ENCODE assay signal across 1 cellular context in genomic region chr22:41401781-41402648, GRCh38.
TF ChIP-seq lines count a peak whose summit lies in the region.

No MANE protein-coding gene starts in this region.

TF ChIP-seq in HepG2, 621 proteins besides CTCF, POLR2A, EP300 and RAD21 (continued from another document and continues in another):
- TF ChIP-seq LBX2 (CRISPR knock-in tag; IDR thresholded peaks at IDR 0.05; ENCODE audit: borderline replicate concordance), result 0 out of 2 replicates have a peak, but pooled peaks have one; percentile 30
- TF ChIP-seq ERF (CRISPR knock-in tag; IDR thresholded peaks at IDR 0.05), result no peak
- TF ChIP-seq ZNF382 (CRISPR knock-in tag; IDR thresholded peaks at IDR 0.05; ENCODE audit: borderline replicate concordance), result no peak
- no peak for TF ChIP-seq BRD4 (CRISPR knock-in tag; IDR thresholded peaks at IDR 0.05)
- no peak for TF ChIP-seq JDP2 (CRISPR knock-in tag; IDR thresholded peaks at IDR 0.05; ENCODE audit: borderline replicate concordance)
- TF ChIP-seq NKX3-1 (CRISPR knock-in tag; IDR thresholded peaks at IDR 0.05), result no peak
- no peak for TF ChIP-seq AGO2 (optimal IDR thresholded peaks at IDR 0.05; ENCODE audit: low read depth, low read length)
- no peak for TF ChIP-seq ZSCAN9 (CRISPR knock-in tag; IDR thresholded peaks at IDR 0.05; ENCODE audit: borderline replicate concordance)
- peak; percentile 58 for TF ChIP-seq GATAD2A (CRISPR knock-in tag; IDR thresholded peaks at IDR 0.05)
- TF ChIP-seq ZNF180 (CRISPR knock-in tag; IDR thresholded peaks at IDR 0.05; ENCODE audit: borderline replicate concordance, low read depth), result no peak
- TF ChIP-seq, protein P1, sequence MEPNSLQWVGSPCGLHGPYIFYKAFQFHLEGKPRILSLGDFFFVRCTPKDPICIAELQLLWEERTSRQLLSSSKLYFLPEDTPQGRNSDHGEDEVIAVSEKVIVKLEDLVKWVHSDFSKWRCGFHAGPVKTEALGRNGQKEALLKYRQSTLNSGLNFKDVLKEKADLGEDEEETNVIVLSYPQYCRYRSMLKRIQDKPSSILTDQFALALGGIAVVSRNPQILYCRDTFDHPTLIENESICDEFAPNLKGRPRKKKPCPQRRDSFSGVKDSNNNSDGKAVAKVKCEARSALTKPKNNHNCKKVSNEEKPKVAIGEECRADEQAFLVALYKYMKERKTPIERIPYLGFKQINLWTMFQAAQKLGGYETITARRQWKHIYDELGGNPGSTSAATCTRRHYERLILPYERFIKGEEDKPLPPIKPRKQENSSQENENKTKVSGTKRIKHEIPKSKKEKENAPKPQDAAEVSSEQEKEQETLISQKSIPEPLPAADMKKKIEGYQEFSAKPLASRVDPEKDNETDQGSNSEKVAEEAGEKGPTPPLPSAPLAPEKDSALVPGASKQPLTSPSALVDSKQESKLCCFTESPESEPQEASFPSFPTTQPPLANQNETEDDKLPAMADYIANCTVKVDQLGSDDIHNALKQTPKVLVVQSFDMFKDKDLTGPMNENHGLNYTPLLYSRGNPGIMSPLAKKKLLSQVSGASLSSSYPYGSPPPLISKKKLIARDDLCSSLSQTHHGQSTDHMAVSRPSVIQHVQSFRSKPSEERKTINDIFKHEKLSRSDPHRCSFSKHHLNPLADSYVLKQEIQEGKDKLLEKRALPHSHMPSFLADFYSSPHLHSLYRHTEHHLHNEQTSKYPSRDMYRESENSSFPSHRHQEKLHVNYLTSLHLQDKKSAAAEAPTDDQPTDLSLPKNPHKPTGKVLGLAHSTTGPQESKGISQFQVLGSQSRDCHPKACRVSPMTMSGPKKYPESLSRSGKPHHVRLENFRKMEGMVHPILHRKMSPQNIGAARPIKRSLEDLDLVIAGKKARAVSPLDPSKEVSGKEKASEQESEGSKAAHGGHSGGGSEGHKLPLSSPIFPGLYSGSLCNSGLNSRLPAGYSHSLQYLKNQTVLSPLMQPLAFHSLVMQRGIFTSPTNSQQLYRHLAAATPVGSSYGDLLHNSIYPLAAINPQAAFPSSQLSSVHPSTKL (CRISPR knock-in tag; IDR thresholded peaks at IDR 0.05), result peak; percentile 30; the same call in 1 of the 2 replicates
- no peak for TF ChIP-seq MIER2 (CRISPR knock-in tag; IDR thresholded peaks at IDR 0.05)
- TF ChIP-seq, protein P2, sequence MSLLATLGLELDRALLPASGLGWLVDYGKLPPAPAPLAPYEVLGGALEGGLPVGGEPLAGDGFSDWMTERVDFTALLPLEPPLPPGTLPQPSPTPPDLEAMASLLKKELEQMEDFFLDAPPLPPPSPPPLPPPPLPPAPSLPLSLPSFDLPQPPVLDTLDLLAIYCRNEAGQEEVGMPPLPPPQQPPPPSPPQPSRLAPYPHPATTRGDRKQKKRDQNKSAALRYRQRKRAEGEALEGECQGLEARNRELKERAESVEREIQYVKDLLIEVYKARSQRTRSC (CRISPR knock-in tag; IDR thresholded peaks at IDR 0.05; ENCODE audit: low read depth), result no peak
- TF ChIP-seq ZNF160 (CRISPR knock-in tag; IDR thresholded peaks at IDR 0.05), result no peak
- TF ChIP-seq ZSCAN30 (CRISPR knock-in tag; IDR thresholded peaks at IDR 0.05), result no peak
- no peak for TF ChIP-seq SNAPC2 (CRISPR knock-in tag; IDR thresholded peaks at IDR 0.05)
- TF ChIP-seq, protein P3, sequence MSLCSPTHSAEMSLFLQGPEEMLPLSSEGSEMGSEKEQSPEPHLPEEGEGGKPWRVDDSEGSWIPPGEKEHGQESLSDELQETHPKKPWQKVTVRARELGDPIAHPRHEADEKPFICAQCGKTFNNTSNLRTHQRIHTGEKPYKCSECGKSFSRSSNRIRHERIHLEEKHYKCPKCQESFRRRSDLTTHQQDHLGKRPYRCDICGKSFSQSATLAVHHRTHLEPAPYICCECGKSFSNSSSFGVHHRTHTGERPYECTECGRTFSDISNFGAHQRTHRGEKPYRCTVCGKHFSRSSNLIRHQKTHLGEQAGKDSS (CRISPR knock-in tag; IDR thresholded peaks at IDR 0.05; ENCODE audit: borderline replicate concordance, low read depth), result no peak
- no peak for TF ChIP-seq ZMYM4 (CRISPR knock-in tag; IDR thresholded peaks at IDR 0.05)
- no peak for TF ChIP-seq ZNF7 (CRISPR knock-in tag; IDR thresholded peaks at IDR 0.05)
- no peak for TF ChIP-seq ARNT (IDR thresholded peaks at IDR 0.05)
- TF ChIP-seq NR1H2 (CRISPR knock-in tag; IDR thresholded peaks at IDR 0.05; ENCODE audit: borderline replicate concordance, low read depth), result no peak
- TF ChIP-seq, protein P4, sequence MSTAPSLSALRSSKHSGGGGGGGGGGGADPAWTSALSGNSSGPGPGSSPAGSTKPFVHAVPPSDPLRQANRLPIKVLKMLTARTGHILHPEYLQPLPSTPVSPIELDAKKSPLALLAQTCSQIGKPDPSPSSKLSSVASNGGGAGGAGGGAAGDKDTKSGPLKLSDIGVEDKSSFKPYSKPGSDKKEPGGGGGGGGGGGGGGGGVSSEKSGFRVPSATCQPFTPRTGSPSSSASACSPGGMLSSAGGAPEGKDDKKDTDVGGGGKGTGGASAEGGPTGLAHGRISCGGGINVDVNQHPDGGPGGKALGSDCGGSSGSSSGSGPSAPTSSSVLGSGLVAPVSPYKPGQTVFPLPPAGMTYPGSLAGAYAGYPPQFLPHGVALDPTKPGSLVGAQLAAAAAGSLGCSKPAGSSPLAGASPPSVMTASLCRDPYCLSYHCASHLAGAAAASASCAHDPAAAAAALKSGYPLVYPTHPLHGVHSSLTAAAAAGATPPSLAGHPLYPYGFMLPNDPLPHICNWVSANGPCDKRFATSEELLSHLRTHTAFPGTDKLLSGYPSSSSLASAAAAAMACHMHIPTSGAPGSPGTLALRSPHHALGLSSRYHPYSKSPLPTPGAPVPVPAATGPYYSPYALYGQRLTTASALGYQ (CRISPR knock-in tag; IDR thresholded peaks at IDR 0.05), result no peak
- TF ChIP-seq ZNF687 (CRISPR knock-in tag; IDR thresholded peaks at IDR 0.05), result peak; percentile 58
- no peak for TF ChIP-seq MBNL3 (CRISPR knock-in tag; conservative IDR thresholded peaks at IDR 0.05)
- no peak for TF ChIP-seq HMGXB4 (CRISPR knock-in tag; IDR thresholded peaks at IDR 0.05; ENCODE audit: borderline replicate concordance in 1 of 2, low read depth in 1 of 2)
- no peak for TF ChIP-seq ZNF780A (CRISPR knock-in tag; IDR thresholded peaks at IDR 0.05)
- TF ChIP-seq, protein P5, sequence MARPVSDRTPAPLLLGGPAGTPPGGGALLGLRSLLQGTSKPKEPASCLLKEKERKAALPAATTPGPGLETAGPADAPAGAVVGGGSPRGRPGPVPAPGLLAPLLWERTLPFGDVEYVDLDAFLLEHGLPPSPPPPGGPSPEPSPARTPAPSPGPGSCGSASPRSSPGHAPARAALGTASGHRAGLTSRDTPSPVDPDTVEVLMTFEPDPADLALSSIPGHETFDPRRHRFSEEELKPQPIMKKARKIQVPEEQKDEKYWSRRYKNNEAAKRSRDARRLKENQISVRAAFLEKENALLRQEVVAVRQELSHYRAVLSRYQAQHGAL (CRISPR knock-in tag; IDR thresholded peaks at IDR 0.05; ENCODE audit: not compliant biosample characterization), result no peak
- no peak for TF ChIP-seq MIER3 (CRISPR knock-in tag; IDR thresholded peaks at IDR 0.05; ENCODE audit: borderline replicate concordance)
- no peak for TF ChIP-seq ZNF264 (CRISPR knock-in tag; IDR thresholded peaks at IDR 0.05)
- no peak for TF ChIP-seq ZNF512B (CRISPR knock-in tag; IDR thresholded peaks at IDR 0.05; ENCODE audit: borderline replicate concordance)
- TF ChIP-seq ZNF720 (CRISPR knock-in tag; IDR thresholded peaks at IDR 0.05), result no peak
- TF ChIP-seq EEA1 (CRISPR knock-in tag; IDR thresholded peaks at IDR 0.05; ENCODE audit: borderline replicate concordance), result no peak
- TF ChIP-seq, protein P6, sequence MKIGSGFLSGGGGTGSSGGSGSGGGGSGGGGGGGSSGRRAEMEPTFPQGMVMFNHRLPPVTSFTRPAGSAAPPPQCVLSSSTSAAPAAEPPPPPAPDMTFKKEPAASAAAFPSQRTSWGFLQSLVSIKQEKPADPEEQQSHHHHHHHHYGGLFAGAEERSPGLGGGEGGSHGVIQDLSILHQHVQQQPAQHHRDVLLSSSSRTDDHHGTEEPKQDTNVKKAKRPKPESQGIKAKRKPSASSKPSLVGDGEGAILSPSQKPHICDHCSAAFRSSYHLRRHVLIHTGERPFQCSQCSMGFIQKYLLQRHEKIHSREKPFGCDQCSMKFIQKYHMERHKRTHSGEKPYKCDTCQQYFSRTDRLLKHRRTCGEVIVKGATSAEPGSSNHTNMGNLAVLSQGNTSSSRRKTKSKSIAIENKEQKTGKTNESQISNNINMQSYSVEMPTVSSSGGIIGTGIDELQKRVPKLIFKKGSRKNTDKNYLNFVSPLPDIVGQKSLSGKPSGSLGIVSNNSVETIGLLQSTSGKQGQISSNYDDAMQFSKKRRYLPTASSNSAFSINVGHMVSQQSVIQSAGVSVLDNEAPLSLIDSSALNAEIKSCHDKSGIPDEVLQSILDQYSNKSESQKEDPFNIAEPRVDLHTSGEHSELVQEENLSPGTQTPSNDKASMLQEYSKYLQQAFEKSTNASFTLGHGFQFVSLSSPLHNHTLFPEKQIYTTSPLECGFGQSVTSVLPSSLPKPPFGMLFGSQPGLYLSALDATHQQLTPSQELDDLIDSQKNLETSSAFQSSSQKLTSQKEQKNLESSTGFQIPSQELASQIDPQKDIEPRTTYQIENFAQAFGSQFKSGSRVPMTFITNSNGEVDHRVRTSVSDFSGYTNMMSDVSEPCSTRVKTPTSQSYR (CRISPR knock-in tag; IDR thresholded peaks at IDR 0.05; ENCODE audit: borderline replicate concordance), result no peak
- TF ChIP-seq PPARG (CRISPR knock-in tag; conservative IDR thresholded peaks at IDR 0.05), result no peak
- peak; percentile 21; the same call in 1 of the 2 replicates for TF ChIP-seq GABPB1 (CRISPR knock-in tag; IDR thresholded peaks at IDR 0.05)
- TF ChIP-seq ZNF543 (CRISPR knock-in tag; IDR thresholded peaks at IDR 0.05), result no peak
